In genomic region chrX:119692241-119693031, GRCh38 we compare ENCODE assay signal across 8 cellular contexts. TPM values are rescaled to one million over a fixed set of nuclear protein-coding genes. Genes with fewer than 3 reads are reported as not detected.
A peak's percentile ranks its signal among the peaks of the same experiment; 100 is the strongest.
DNase-seq lines count a peak whose midpoint lies in the region; ATAC-seq and TF ChIP-seq lines count a peak whose summit lies in the region.

No MANE protein-coding gene starts in this region.

- ATAC-seq in GM23338: peak; percentile 21
- ATAC-seq in activated T-cell treated with anti-CD3 and anti-CD28 coated beads, Interleukin-2, amount 50 U/mL, for 4 hours: peak; percentile 60 to 65

- H3K36me3 Mint-ChIP-seq in Calu3 (ENCODE audit: insufficient read depth, unreplicated experiment) (peaks cover 15% of the 10 kb centered on the region), GM23338 (ENCODE audit: low read depth) (peaks cover 3% of the 10 kb centered on the region; the same call in 1 of the 3 replicates)
- H3K36me3 Mint-ChIP-seq in activated T-cell treated with anti-CD3 and anti-CD28 coated beads, Interleukin-2, amount 50 U/mL, for 4 hours (ENCODE audit: insufficient read depth): no peaks in the 10 kb centered on the region

- H3K27ac Mint-ChIP-seq in Calu3 (ENCODE audit: unreplicated experiment) (peak overlapping the region; percentile 36), GM23338 (no peak overlapping the region)

- BruUV-seq in Calu3 (replicated peaks; lab: Mats Ljungman, UMichigan): no TSS peak

- DNase-seq in Calu3: peak; percentile 21
- DNase-seq in GM23338 (ENCODE audit: low spot score): no peak
- peak; percentile 47 for DNase-seq in NOMO-1 treated with DMSO at 0.1 percent for 48 hours (lab: John Stamatoyannopoulos, UW; ENCODE audit: unreplicated experiment)
- DNase-seq in activated T-cell treated with anti-CD3 and anti-CD28 coated beads, Interleukin-2, amount 50 U/mL, for 4 hours: peak; percentile 61
- peak; percentile 20 for DNase-seq in fibroblast of gingiva (ENCODE audit: low read depth)
- no peak for DNase-seq in vagina (ENCODE audit: extremely low spot score in 2 of 2)
- DNase-seq in NCI-H774 (lab: John Stamatoyannopoulos, UW): no peak

- H3F3A ChIP-seq in GM23338 (replicated peaks; ENCODE audit: low read depth) (no peaks in the 10 kb centered on the region), neural cell (ENCODE audit: insufficient read depth, low read length, poor library complexity, severe bottlenecking) (no peaks in the 10 kb centered on the region)

- H3K79me2 ChIP-seq in GM23338 (replicated peaks; ENCODE audit: insufficient read depth) (peaks cover 48% of the 10 kb centered on the region), neural cell (replicated peaks; ENCODE audit: insufficient read depth, low read length) (peaks cover 33% of the 10 kb centered on the region)

- H3K9me2 ChIP-seq in GM23338 (ENCODE audit: insufficient read depth) (no peaks in the 10 kb centered on the region), neural cell (ENCODE audit: insufficient read depth, low read length) (no peaks in the 10 kb centered on the region)

- TF ChIP-seq POLR2A in vagina (IDR thresholded peaks at IDR 0.05): no peak

- CTCF ChIA-PET in Calu3 (lab: Charles Lee): interaction anchor here (0.6 to 1.5 kb wide), 3 partner anchors 28 to 785 kb away, joined by 4 to 8 read pairs (median 4); no protein-coding TSS in a partner anchor

- TF ChIP-seq CTCF in Calu3 (IDR thresholded peaks at IDR 0.05; ENCODE audit: unreplicated experiment): no peak
- no peak for TF ChIP-seq CTCF in GM23338 (conservative IDR thresholded peaks at IDR 0.05; ENCODE audit: low read depth in 2 of 2)
- no peak for TF ChIP-seq CTCF in neural cell (IDR thresholded peaks at IDR 0.05; ENCODE audit: poor library complexity, severe bottlenecking)
- TF ChIP-seq CTCF in vagina (IDR thresholded peaks at IDR 0.05): no peak

- no peak for TF ChIP-seq EP300 in neural cell (conservative IDR thresholded peaks at IDR 0.05; ENCODE audit: poor library complexity, severe bottlenecking)

- H3K4me1 Mint-ChIP-seq in Calu3 (ENCODE audit: low read depth, unreplicated experiment) (no peaks in the 10 kb centered on the region), GM23338 (peaks cover 40% of the 10 kb centered on the region)
- peaks cover 26% of the 10 kb centered on the region for H3K4me1 Mint-ChIP-seq in activated T-cell treated with anti-CD3 and anti-CD28 coated beads, Interleukin-2, amount 50 U/mL, for 4 hours (ENCODE audit: low read depth)

- H3K4me3 Mint-ChIP-seq in Calu3 (ENCODE audit: low read depth, unreplicated experiment) (peak overlapping the region; percentile 91), GM23338 (peak overlapping the region; percentile 93)
- H3K4me3 Mint-ChIP-seq in activated T-cell treated with anti-CD3 and anti-CD28 coated beads, Interleukin-2, amount 50 U/mL, for 4 hours: peak overlapping the region; percentile 98

- no peaks in the 10 kb centered on the region for H3K9me3 Mint-ChIP-seq in Calu3 (ENCODE audit: low read depth, unreplicated experiment)
- no peaks in the 10 kb centered on the region; the same call in 2 of the 3 replicates for H3K9me3 Mint-ChIP-seq in GM23338
- H3K9me3 Mint-ChIP-seq in activated T-cell treated with anti-CD3 and anti-CD28 coated beads, Interleukin-2, amount 50 U/mL, for 4 hours: no peaks in the 10 kb centered on the region

- intact Hi-C loops in Calu3 (cut with micrococcal nuclease; ENCODE audit: unreplicated experiment) (no loop called here), vagina (cut with DNase I) (loop anchor here (10.0 kb wide), 1 partner anchor 88 kb away; the partner anchor contains the start of gene NKRF)

- H4K20me1 ChIP-seq in GM23338 (replicated peaks; ENCODE audit: insufficient read depth) (no peaks in the 10 kb centered on the region), neural cell (ENCODE audit: insufficient read depth) (no peaks in the 10 kb centered on the region)

- H3K27ac ChIP-seq in GM23338 (ENCODE audit: low read depth) (no peak overlapping the region), neural cell (ENCODE audit: low read length) (peak overlapping the region; percentile 70), vagina (peak overlapping the region; percentile 78)

- no peaks in the 10 kb centered on the region for H3K9me3 ChIP-seq in neural cell (ENCODE audit: low read length)
- no peaks in the 10 kb centered on the region for H3K9me3 ChIP-seq in vagina

- peaks cover 13% of the 10 kb centered on the region for H3K4me1 ChIP-seq in GM23338 (ENCODE audit: insufficient read depth)
- H3K4me1 ChIP-seq in vagina: peaks cover 8% of the 10 kb centered on the region

- H3K4me3 ChIP-seq in GM23338 (peak overlapping the region; percentile 72), neural cell (ENCODE audit: low read length) (peak overlapping the region; percentile 82), vagina (peak overlapping the region; percentile 53 to 58)

- H3K4me2 ChIP-seq in GM23338: peak overlapping the region; percentile 85
- no peak overlapping the region for H3K4me2 ChIP-seq in neural cell (ENCODE audit: low read length)

- peak overlapping the region; percentile 82 for H3K9ac ChIP-seq in neural cell (ENCODE audit: low read length)

- peak; percentile 12 for TF ChIP-seq RAD21 in neural cell (conservative IDR thresholded peaks at IDR 0.05)

- H3K27me3 Mint-ChIP-seq in Calu3 (ENCODE audit: unreplicated experiment) (peaks cover 32% of the 10 kb centered on the region), GM23338 (ENCODE audit: insufficient read depth, low read depth, poor library complexity) (peaks cover 25% of the 10 kb centered on the region)
- H3K27me3 Mint-ChIP-seq in activated T-cell treated with anti-CD3 and anti-CD28 coated beads, Interleukin-2, amount 50 U/mL, for 4 hours (ENCODE audit: low read depth): no peaks in the 10 kb centered on the region

- H3K27me3 ChIP-seq in GM23338 (ENCODE audit: insufficient read depth) (peaks cover 29% of the 10 kb centered on the region), neural cell (ENCODE audit: insufficient read depth, low read depth, low read length) (no peaks in the 10 kb centered on the region), vagina (no peaks in the 10 kb centered on the region)

- no peaks in the 10 kb centered on the region for H3K36me3 ChIP-seq in GM23338 (ENCODE audit: insufficient read depth)
- H3K36me3 ChIP-seq in neural cell (ENCODE audit: insufficient read depth, low read length): no peaks in the 10 kb centered on the region
- H3K36me3 ChIP-seq in vagina: no peaks in the 10 kb centered on the region

- H2AFZ ChIP-seq in GM23338 (no peak overlapping the region), neural cell (ENCODE audit: low read depth, low read length) (no peak overlapping the region)

TF ChIP-seq in GM23338, 12 proteins besides CTCF, POLR2A, EP300 and RAD21 (continues in another document):
- TF ChIP-seq STAT1 (IDR thresholded peaks at IDR 0.05; ENCODE audit: unreplicated experiment): no peak
- no peak for TF ChIP-seq JUNB (IDR thresholded peaks at IDR 0.05; ENCODE audit: unreplicated experiment)
- TF ChIP-seq CREB1 (CRISPR knock-in tag; IDR thresholded peaks at IDR 0.05; ENCODE audit: low read depth): no peak
- no peak for TF ChIP-seq ZNF114 (CRISPR knock-in tag; IDR thresholded peaks at IDR 0.05)
- TF ChIP-seq ZNF331 (CRISPR knock-in tag; IDR thresholded peaks at IDR 0.05; ENCODE audit: low read depth): no peak
- no peak for TF ChIP-seq ETS1 (IDR thresholded peaks at IDR 0.05)

TF ChIP-seq in neural cell, 6 proteins besides CTCF, POLR2A, EP300 and RAD21:
- TF ChIP-seq SMC3 (conservative IDR thresholded peaks at IDR 0.05; ENCODE audit: poor library complexity) (no peak), MXI1 (conservative IDR thresholded peaks at IDR 0.05; ENCODE audit: poor library complexity, severe bottlenecking) (peak; percentile 27), POLR2AphosphoS5 (IDR thresholded peaks at IDR 0.05) (peak; percentile 21), TAF1 (IDR thresholded peaks at IDR 0.05; ENCODE audit: low read depth) (no peak)

RNA-seq across cellular contexts. Expression of gene SEPTIN6, which starts 0.5 kb away (rescaled TPM):
- 7.7 and 8.5 TPM in 2 replicates for total RNA-seq in Calu3 (2022)
- total RNA-seq in GM23338 (2014; rRNA removed; shearing (Covaris generic)): 43.3 and 43.6 TPM in 2 replicates
- 36.9 and 37.0 TPM in 2 replicates for polyA plus RNA-seq in GM23338 (2016; fragmentation: Nextera tagmentation; extraction: Ambion mirVana)
- 100 to 1,000 TPM; 100 to 131 (median 104) TPM for total RNA-seq in activated T-cell treated with anti-CD3 and anti-CD28 coated beads, Interleukin-2, amount 50 U/mL, for 4 hours
- 153 and 155 TPM in 2 replicates for polyA plus RNA-seq in neural cell
- 141 and 156 TPM in 2 replicates for polyA minus RNA-seq in neural cell
- total RNA-seq in vagina: 25.8 TPM

Comparison
In these comparisons a context has a peak if more than half of its experiments do, and no peak if none do; other contexts are left out.
1. DNase-seq: peak in Calu3 (single experiment), NOMO-1 treated with DMSO at 0.1 percent for 48 hours (single experiment), activated T-cell treated with anti-CD3 and anti-CD28 coated beads, Interleukin-2, amount 50 U/mL, for 4 hours (single experiment) and fibroblast of gingiva (single experiment); none in GM23338 (single experiment), vagina (0 of 2) and NCI-H774 (single experiment).
2. Peak in every context shown above with its lines, with median percentiles within 50 percentile points of each other: H3K4me3 Mint-ChIP-seq and H3K4me3 ChIP-seq.